In genomic region chr9:108400267-108400666, GRCh38 we compare ENCODE assay signal across 29 cellular contexts.
A peak's percentile ranks its signal among the peaks of the same experiment; 100 is the strongest.
DNase-seq lines count a peak whose midpoint lies in the region; TF ChIP-seq lines count a peak whose summit lies in the region.
"Had no signal": no experiment of that assay in that cellular context is flagged by ENCODE, and none has a peak within 500 bp of the region (broad histone marks: within the 10 kb centered on the region; RNA-seq: fewer than 3 reads in every experiment).

No MANE protein-coding gene starts in this region.

- H3K9ac ChIP-seq in endodermal cell (ENCODE audit: extremely low read depth, low read length, poor library complexity, severe bottlenecking) (no peak overlapping the region), mesenchymal stem cell (ENCODE audit: low read length) (no peak overlapping the region)
- H3K9ac ChIP-seq: BLaER1 had no signal

- H3K4me1 Mint-ChIP-seq in HFFc6 (ENCODE audit: low read depth) (no peaks in the 10 kb centered on the region), endodermal cell (no peaks in the 10 kb centered on the region)
- no peaks in the 10 kb centered on the region for H3K4me1 Mint-ChIP-seq in activated naive CD8-positive, alpha-beta T cell treated with anti-CD3 and anti-CD28 coated beads for 36 hours
- H3K4me1 Mint-ChIP-seq: activated naive CD4-positive, alpha-beta T cell treated with anti-CD3 and anti-CD28 coated beads, Interleukin-2, amount 10 ng/mL, durations not matched to agents 7 days and 5 days; natural killer cell; stimulated activated naive CD8-positive, alpha-beta T cell treated with anti-CD3 and anti-CD28 coated beads, Interleukin-15, amount 100 ng/mL, for 72 hours had no signal

- no peak overlapping the region for H4K91ac ChIP-seq in mesenchymal stem cell (ENCODE audit: low read length)

- H3K9me3 ChIP-seq in endodermal cell (ENCODE audit: control insufficient read depth, low read length), result peaks cover 10% of the 10 kb centered on the region
- peaks cover 6% of the 10 kb centered on the region for H3K9me3 ChIP-seq in mesenchymal stem cell (ENCODE audit: control insufficient read depth, low read length)
- H3K9me3 ChIP-seq: BLaER1 had no signal

- H4K8ac ChIP-seq in mesenchymal stem cell (ENCODE audit: low read length), result no peak overlapping the region

- H2AK5ac ChIP-seq in mesenchymal stem cell (ENCODE audit: low read length, severe bottlenecking), result no peak overlapping the region

- H2BK120ac ChIP-seq in mesenchymal stem cell (ENCODE audit: low read depth, low read length), result no peak overlapping the region

- H2AFZ ChIP-seq in mesenchymal stem cell (ENCODE audit: low read depth, low read length), result no peak overlapping the region

- H3K4me2 ChIP-seq in mesenchymal stem cell (ENCODE audit: low read length, poor library complexity, severe bottlenecking), result no peak overlapping the region
- H3K4me2 ChIP-seq: BLaER1, smooth muscle cell had no signal

- no peak overlapping the region for H2BK5ac ChIP-seq in mesenchymal stem cell (ENCODE audit: low read depth, low read length, poor library complexity, severe bottlenecking)

- H3K4me3 Mint-ChIP-seq in HFFc6 (no peak overlapping the region), endodermal cell (no peak overlapping the region)
- H3K4me3 Mint-ChIP-seq in activated naive CD8-positive, alpha-beta T cell treated with anti-CD3 and anti-CD28 coated beads for 36 hours, result no peak overlapping the region
- H3K4me3 Mint-ChIP-seq: activated naive CD4-positive, alpha-beta T cell treated with anti-CD3 and anti-CD28 coated beads, Interleukin-2, amount 10 ng/mL, durations not matched to agents 7 days and 5 days; activated T-helper 1 cell treated with anti-CD3 and anti-CD28 coated beads, Interleukin-12 subunit alpha, Interleukin-12 subunit beta, Interleukin-2, Interleukin-4 antibody, amounts not matched to agents 30 ng/mL and 10 ng/mL and 1 ng/mL, durations not matched to agents 14 hours and 24 hours and 36 hours; effector memory CD8-positive, alpha-beta T cell; natural killer cell; stimulated activated naive CD8-positive, alpha-beta T cell treated with anti-CD3 and anti-CD28 coated beads, Interleukin-15, amount 100 ng/mL, for 72 hours had no signal

- no peaks in the 10 kb centered on the region for H3K36me3 ChIP-seq in endodermal cell (ENCODE audit: control insufficient read depth, insufficient read depth, low read length)
- no peaks in the 10 kb centered on the region for H3K36me3 ChIP-seq in mesenchymal stem cell (ENCODE audit: control insufficient read depth in 1 of 2, insufficient read depth in 2 of 2, low read depth in 1 of 2, low read length in 2 of 2)
- H3K36me3 ChIP-seq: BLaER1, esophagus muscularis mucosa had no signal

- H3K27me3 Mint-ChIP-seq in HFFc6 (ENCODE audit: insufficient read depth) (peaks cover 4% of the 10 kb centered on the region), endodermal cell (ENCODE audit: insufficient read depth) (no peaks in the 10 kb centered on the region)
- H3K27me3 Mint-ChIP-seq in activated naive CD8-positive, alpha-beta T cell treated with anti-CD3 and anti-CD28 coated beads for 36 hours, result no peaks in the 10 kb centered on the region
- H3K27me3 Mint-ChIP-seq: activated naive CD4-positive, alpha-beta T cell treated with anti-CD3 and anti-CD28 coated beads, Interleukin-2, amount 10 ng/mL, durations not matched to agents 7 days and 5 days; effector memory CD8-positive, alpha-beta T cell; stimulated activated naive CD8-positive, alpha-beta T cell treated with anti-CD3 and anti-CD28 coated beads, Interleukin-15, amount 100 ng/mL, for 72 hours had no signal

- TF ChIP-seq CTCF in AG09309 (IDR thresholded peaks at IDR 0.05; ENCODE audit: control insufficient read depth, insufficient read depth, low read depth, low read length, missing control alignments) (peak; percentile 9), HFFc6 (IDR thresholded peaks at IDR 0.05) (peak; percentile 26; the same call in 1 of the 2 replicates), endodermal cell (conservative IDR thresholded peaks at IDR 0.05) (peak; percentile 59)

- H3K4me3 ChIP-seq in AG09309 (ENCODE audit: control insufficient read depth, low read depth, low read length) (no peak overlapping the region), endodermal cell (ENCODE audit: low read length) (no peak overlapping the region), mesenchymal stem cell (ENCODE audit: insufficient read depth in 1 of 2, low read depth in 1 of 2, low read length in 2 of 2) (no peak overlapping the region)
- H3K4me3 ChIP-seq: BLaER1, esophagus muscularis mucosa, smooth muscle cell had no signal

- no peak overlapping the region for H3K4ac ChIP-seq in mesenchymal stem cell (ENCODE audit: low read depth in 1 of 2, low read length in 2 of 2)

- no peak overlapping the region for H3K18ac ChIP-seq in mesenchymal stem cell (ENCODE audit: low read depth in 1 of 2, low read length in 2 of 2)

- no peak overlapping the region for H3K14ac ChIP-seq in mesenchymal stem cell (ENCODE audit: low read length in 2 of 2)

- no peak overlapping the region for H3K27ac Mint-ChIP-seq in HFFc6
- H3K27ac Mint-ChIP-seq in endodermal cell, result no peak overlapping the region
- no peak overlapping the region for H3K27ac Mint-ChIP-seq in activated naive CD8-positive, alpha-beta T cell treated with anti-CD3 and anti-CD28 coated beads for 36 hours
- H3K27ac Mint-ChIP-seq: activated naive CD4-positive, alpha-beta T cell treated with anti-CD3 and anti-CD28 coated beads, Interleukin-2, amount 10 ng/mL, durations not matched to agents 7 days and 5 days; activated T-helper 1 cell treated with anti-CD3 and anti-CD28 coated beads, Interleukin-12 subunit alpha, Interleukin-12 subunit beta, Interleukin-2, Interleukin-4 antibody, amounts not matched to agents 30 ng/mL and 10 ng/mL and 1 ng/mL, durations not matched to agents 14 hours and 24 hours and 36 hours; effector memory CD8-positive, alpha-beta T cell; natural killer cell; stimulated activated naive CD8-positive, alpha-beta T cell treated with anti-CD3 and anti-CD28 coated beads, Interleukin-15, amount 100 ng/mL, for 72 hours had no signal

- H3K9me3 Mint-ChIP-seq in HFFc6, result no peaks in the 10 kb centered on the region
- H3K9me3 Mint-ChIP-seq in endodermal cell, result peaks cover 9% of the 10 kb centered on the region
- no peaks in the 10 kb centered on the region for H3K9me3 Mint-ChIP-seq in activated naive CD8-positive, alpha-beta T cell treated with anti-CD3 and anti-CD28 coated beads for 36 hours

- no peaks in the 10 kb centered on the region for H3K4me1 ChIP-seq in endodermal cell (ENCODE audit: control insufficient read depth, insufficient read depth, low read length)
- H3K4me1 ChIP-seq in mesenchymal stem cell (ENCODE audit: control insufficient read depth, insufficient read depth, low read depth, low read length), result no peaks in the 10 kb centered on the region
- H3K4me1 ChIP-seq: BLaER1, esophagus muscularis mucosa had no signal

- H3K79me1 ChIP-seq in mesenchymal stem cell (replicated peaks; ENCODE audit: low read length, poor library complexity, severe bottlenecking), result no peaks in the 10 kb centered on the region

- no peak overlapping the region for H2BK12ac ChIP-seq in mesenchymal stem cell (ENCODE audit: low read length in 2 of 2)

- H3K27me3 ChIP-seq in endodermal cell (ENCODE audit: control insufficient read depth, insufficient read depth, low read length, poor library complexity, severe bottlenecking), result no peaks in the 10 kb centered on the region
- no peaks in the 10 kb centered on the region for H3K27me3 ChIP-seq in mesenchymal stem cell (ENCODE audit: control insufficient read depth in 1 of 2, insufficient read depth in 1 of 2, low read length in 2 of 2)
- H3K27me3 ChIP-seq: BLaER1, esophagus muscularis mucosa had no signal

- DNase-seq in AG09309 (ENCODE audit: low read depth) (no peak), HFFc6 (no peak), endodermal cell (no peak), mesenchymal stem cell (peak; percentile 17), NCI-H526 treated with DMSO at 0.1 percent for 48 hours (lab: John Stamatoyannopoulos, UW) (no peak), COLO829 (ENCODE audit: low spot score) (no peak)
- DNase-seq in activated CD8-positive, alpha-beta memory T cell treated with anti-CD3 and anti-CD28 coated beads, Interleukin-2, amount 50 U/mL, for 48 hours, result no peak
- DNase-seq in activated naive CD8-positive, alpha-beta T cell treated with anti-CD3 and anti-CD28 coated beads for 36 hours, result no peak
- DNase-seq: activated CD4-positive, alpha-beta T cell treated with anti-CD3 and anti-CD28 coated beads, Interleukin-2, amount 50 U/mL, for 48 hours; activated naive CD4-positive, alpha-beta T cell treated with anti-CD3 and anti-CD28 coated beads, Interleukin-2, amount 10 ng/mL, durations not matched to agents 7 days and 5 days; amniotic stem cell; cortex of kidney; DND-41; effector memory CD8-positive, alpha-beta T cell; islet precursor cell; natural killer cell; NCI-H1694; NCI-H2171; NCI-H524 treated with DMSO at 0.1 percent for 48 hours; occipital lobe; SIG-M5; stimulated activated CD4-positive, alpha-beta T cell treated with anti-CD3 and anti-CD28 coated beads, Interleukin-1b, Interleukin-23, amount 100 ng/mL, for 48 hours; stimulated activated CD8-positive, alpha-beta memory T cell treated with anti-CD3 and anti-CD28 coated beads, Interleukin-4, amount 100 ng/mL, for 48 hours; stimulated activated naive CD8-positive, alpha-beta T cell treated with anti-CD3 and anti-CD28 coated beads, Interleukin-15, amount 100 ng/mL, for 72 hours; T-helper 1 cell had no signal

- no peak overlapping the region for H3K27ac ChIP-seq in endodermal cell (ENCODE audit: low read depth, low read length)
- H3K27ac ChIP-seq in mesenchymal stem cell (ENCODE audit: low read length, poor library complexity, severe bottlenecking), result no peak overlapping the region
- H3K27ac ChIP-seq: BLaER1, esophagus muscularis mucosa had no signal

- no peak overlapping the region for H2BK15ac ChIP-seq in mesenchymal stem cell (ENCODE audit: low read depth, poor library complexity, severe bottlenecking)

- no peaks in the 10 kb centered on the region for H3K36me3 Mint-ChIP-seq in HFFc6 (ENCODE audit: low read depth)
- H3K36me3 Mint-ChIP-seq in endodermal cell (ENCODE audit: low read depth), result no peaks in the 10 kb centered on the region
- H3K36me3 Mint-ChIP-seq in activated naive CD8-positive, alpha-beta T cell treated with anti-CD3 and anti-CD28 coated beads for 36 hours, result no peaks in the 10 kb centered on the region
- H3K36me3 Mint-ChIP-seq: activated naive CD4-positive, alpha-beta T cell treated with anti-CD3 and anti-CD28 coated beads, Interleukin-2, amount 10 ng/mL, durations not matched to agents 7 days and 5 days; natural killer cell had no signal

- H3K23ac ChIP-seq in mesenchymal stem cell (ENCODE audit: low read length in 2 of 2), result no peak overlapping the region

Comparison
In these comparisons a context has a peak if more than half of its experiments do, and no peak if none do; other contexts are left out.
1. CTCF ChIP-seq: peak in every context shown above with its lines; median percentile 59 in endodermal cell; 26 in HFFc6; 9 in AG09309.